Comparison of ENCODE assay signal across 11 cellular contexts in genomic region chr3:150248116-150248864, GRCh38.
DNase-seq lines count a peak whose midpoint lies in the region; ATAC-seq lines count a peak whose summit lies in the region.
"Had no signal": no experiment of that assay in that cellular context is flagged by ENCODE, and none has a peak within 500 bp of the region (broad histone marks: within the 10 kb centered on the region; RNA-seq: fewer than 3 reads in every experiment).

No MANE protein-coding gene starts in this region.

- ATAC-seq in HG03439 (IDR thresholded peaks at IDR 0.05; ENCODE audit: unreplicated experiment), result no peak
- ATAC-seq: effector memory CD8-positive, alpha-beta T cell had no signal

- DNase-seq in Daoy (ENCODE audit: low read depth) (peak; percentile 76), M059J (ENCODE audit: low read depth) (peak; percentile 88), dedifferentiated amniotic fluid mesenchymal stem cell (ENCODE audit: extremely low spot score) (peak; percentile 84), non-pigmented ciliary epithelial cell (ENCODE audit: low read depth) (peak; percentile 83), substantia nigra (lab: John Stamatoyannopoulos, UW) (no peak), T-helper 2 cell (no peak)
- no peak for DNase-seq in activated naive CD4-positive, alpha-beta T cell (lab: John Stamatoyannopoulos, UW)
- DNase-seq: effector memory CD8-positive, alpha-beta T cell; NCI-H1417; stimulated activated CD4-positive, alpha-beta T cell treated with anti-CD3 and anti-CD28 coated beads, Interleukin-2, amount 100 ng/mL, for 24 hours had no signal

- H3K27ac ChIP-seq in substantia nigra (ENCODE audit: low read depth, low read length, poor library complexity, severe bottlenecking), result no peak overlapping the region

Comparison
In these comparisons a context has a peak if more than half of its experiments do, and no peak if none do; other contexts are left out.
1. DNase-seq: peak in Daoy (single experiment), M059J (single experiment), dedifferentiated amniotic fluid mesenchymal stem cell (single experiment) and non-pigmented ciliary epithelial cell (single experiment); none in substantia nigra (0 of 49), activated naive CD4-positive, alpha-beta T cell (0 of 4) and T-helper 2 cell (0 of 5).